9 cellular contexts compared by ENCODE assay signal in genomic region chr16:14303654-14304394, GRCh38.
A peak's percentile ranks its signal among the peaks of the same experiment; 100 is the strongest.
DNase-seq lines count a peak whose midpoint lies in the region; ATAC-seq and TF ChIP-seq lines count a peak whose summit lies in the region.
"Had no signal": no experiment of that assay in that cellular context is flagged by ENCODE, and none has a peak within 500 bp of the region (broad histone marks: within the 10 kb centered on the region; RNA-seq: fewer than 3 reads in every experiment).

No MANE protein-coding gene starts in this region.

- no peaks in the 10 kb centered on the region for H3K9me3 ChIP-seq in mononuclear cell (ENCODE audit: low read depth, low read length)

- H3K4me1 Mint-ChIP-seq in HFFc6 (ENCODE audit: low read depth): peaks cover 56% of the 10 kb centered on the region
- H3K4me1 Mint-ChIP-seq in central memory CD8-positive, alpha-beta T cell: peaks cover 13% of the 10 kb centered on the region

- H3K4me3 ChIP-seq in AG04449 (ENCODE audit: low read depth, low read length): peak overlapping the region; percentile 82
- peak overlapping the region; percentile 37 for H3K4me3 ChIP-seq in mononuclear cell (ENCODE audit: low read length)

- peak overlapping the region; percentile 96 for H3K4me3 Mint-ChIP-seq in HFFc6
- peak overlapping the region; percentile 80 for H3K4me3 Mint-ChIP-seq in central memory CD8-positive, alpha-beta T cell

- H3K4me1 ChIP-seq in mononuclear cell (ENCODE audit: insufficient read depth, low read length): peaks cover 21% of the 10 kb centered on the region

- H3K27me3 ChIP-seq in mononuclear cell (ENCODE audit: insufficient read depth, low read length): peaks cover 28% of the 10 kb centered on the region

- CTCF ChIA-PET in AG04449 (lab: Yijun Ruan, JAX): interaction anchor here (0.8 to 2.0 kb wide), 6 partner anchors 54 to 384 kb away, joined by 3 to 7 read pairs (median 3); partner anchors contain the start of gene ERCC4

- H3K36me3 Mint-ChIP-seq in HFFc6 (ENCODE audit: low read depth): no peaks in the 10 kb centered on the region; the same call in 1 of the 2 replicates
- H3K36me3 Mint-ChIP-seq in central memory CD8-positive, alpha-beta T cell (ENCODE audit: insufficient read depth): no peaks in the 10 kb centered on the region

- no peak for ATAC-seq in central memory CD8-positive, alpha-beta T cell (replicated peaks; ENCODE audit: extremely low read depth, poor library complexity, severe bottlenecking)

- no peak for TF ChIP-seq CTCF in AG04449 (IDR thresholded peaks at IDR 0.05; ENCODE audit: insufficient read depth, low read length, missing control alignments)
- no peak for TF ChIP-seq CTCF in HFFc6 (IDR thresholded peaks at IDR 0.05)

- no peak for DNase-seq in AG04449 (ENCODE audit: low read depth, low spot score)
- DNase-seq in HFFc6: no peak
- DNase-seq in central memory CD8-positive, alpha-beta T cell (ENCODE audit: low spot score in 2 of 2): no peak
- DNase-seq in GOT3 (lab: John Stamatoyannopoulos, UW): no peak
- no peak for DNase-seq in dermis blood vessel endothelial cell
- DNase-seq in erythroblast (lab: John Stamatoyannopoulos, UW): no peak
- no peak for DNase-seq in mesenteric fat pad (ENCODE audit: low spot score)
- DNase-seq: SHP77 treated with DMSO at 0.1 percent for 48 hours had no signal

- no peak for TF ChIP-seq POLR2A in erythroblast (IDR thresholded peaks at IDR 0.05; ENCODE audit: low read length)

- POLR2A ChIA-PET in AG04449 (lab: Yijun Ruan, JAX): interaction anchor here (1.6 kb wide), 2 partner anchors 18 to 198 kb away, joined by 4 to 6 read pairs; no protein-coding TSS in a partner anchor

- no peaks in the 10 kb centered on the region for H3K9me3 Mint-ChIP-seq in HFFc6
- H3K9me3 Mint-ChIP-seq in central memory CD8-positive, alpha-beta T cell: no peaks in the 10 kb centered on the region

- no peaks in the 10 kb centered on the region; the same call in none of the 2 replicates for H3K27me3 Mint-ChIP-seq in HFFc6 (ENCODE audit: insufficient read depth)
- peaks cover 48% of the 10 kb centered on the region for H3K27me3 Mint-ChIP-seq in central memory CD8-positive, alpha-beta T cell

- peak overlapping the region; percentile 80 for H3K27ac Mint-ChIP-seq in HFFc6
- no peak overlapping the region for H3K27ac Mint-ChIP-seq in central memory CD8-positive, alpha-beta T cell (ENCODE audit: low read depth)
